10 cellular contexts compared by ENCODE assay signal in genomic region chr7:142445019-142445686, GRCh38.
DNase-seq lines count a peak whose midpoint lies in the region; ATAC-seq and TF ChIP-seq lines count a peak whose summit lies in the region.
"Had no signal": no experiment of that assay in that cellular context is flagged by ENCODE, and none has a peak within 500 bp of the region (broad histone marks: within the 10 kb centered on the region; RNA-seq: fewer than 3 reads in every experiment).

No MANE protein-coding gene starts in this region.

- H3K27ac ChIP-seq in neural progenitor cell: no peak overlapping the region

- H4K20me1 ChIP-seq in neural progenitor cell (ENCODE audit: low read depth): no peaks in the 10 kb centered on the region

- no peak overlapping the region for H3K4me3 ChIP-seq in NB4 (ENCODE audit: low read depth, low read length)
- no peak overlapping the region for H3K4me3 ChIP-seq in neural progenitor cell

- no peak overlapping the region for H3K4me2 ChIP-seq in neural progenitor cell

- H3K9me3 Mint-ChIP-seq in neural progenitor cell (no peaks in the 10 kb centered on the region), osteocyte (ENCODE audit: unreplicated experiment) (no peaks in the 10 kb centered on the region)
- H3K9me3 Mint-ChIP-seq: naive B cell had no signal

- H3K36me3 ChIP-seq in neural progenitor cell: no peaks in the 10 kb centered on the region

- H3K4me3 Mint-ChIP-seq in neural progenitor cell (no peak overlapping the region), osteocyte (ENCODE audit: unreplicated experiment) (no peak overlapping the region)

- no peak overlapping the region for H3K9ac ChIP-seq in neural progenitor cell

- DNase-seq in GDM1 (lab: John Stamatoyannopoulos, UW) (peak; percentile 62), NB4 (ENCODE audit: low read depth) (peak; percentile 52), neural progenitor cell (ENCODE audit: low spot score) (peak; percentile 73), DMS79 (lab: John Stamatoyannopoulos, UW) (no peak), osteocyte (ENCODE audit: extremely low spot score, unreplicated experiment) (no peak), COLO829 (ENCODE audit: low spot score) (no peak)
- peak; percentile 48 for DNase-seq in activated naive CD4-positive, alpha-beta T cell treated with anti-CD3 and anti-CD28 coated beads, Interleukin-2, amount 50 U/mL, for 16 hours
- DNase-seq: naive B cell, NCI-H446 had no signal

- TF ChIP-seq CTCF in NB4 (IDR thresholded peaks at IDR 0.05; ENCODE audit: low read depth, low read length) (peak; percentile 68), neural progenitor cell (IDR thresholded peaks at IDR 0.05) (peak; percentile 75), osteocyte (IDR thresholded peaks at IDR 0.05) (no peak)

- H3K27me3 Mint-ChIP-seq in neural progenitor cell (ENCODE audit: insufficient read depth, low read depth) (peaks cover 3% of the 10 kb centered on the region), osteocyte (ENCODE audit: unreplicated experiment) (no peaks in the 10 kb centered on the region)

- no peaks in the 10 kb centered on the region for H3K79me2 ChIP-seq in neural progenitor cell (ENCODE audit: low read depth)

- TF ChIP-seq POLR2A in NB4 (IDR thresholded peaks at IDR 0.05; ENCODE audit: extremely low read depth, insufficient read length): no peak

- no peaks in the 10 kb centered on the region for H3K36me3 Mint-ChIP-seq in neural progenitor cell
- no peaks in the 10 kb centered on the region for H3K36me3 Mint-ChIP-seq in osteocyte (ENCODE audit: unreplicated experiment)
- H3K36me3 Mint-ChIP-seq: naive B cell had no signal

- H3K27ac Mint-ChIP-seq in neural progenitor cell (no peak overlapping the region), osteocyte (ENCODE audit: unreplicated experiment) (no peak overlapping the region)
- H3K27ac Mint-ChIP-seq: naive B cell had no signal

- peaks cover 16% of the 10 kb centered on the region for H3K4me1 Mint-ChIP-seq in neural progenitor cell
- peaks cover 24% of the 10 kb centered on the region for H3K4me1 Mint-ChIP-seq in osteocyte (ENCODE audit: unreplicated experiment)

- peak overlapping the region; percentile 57 for H2AFZ ChIP-seq in neural progenitor cell (replicated peaks)

- no peaks in the 10 kb centered on the region for H3K4me1 ChIP-seq in neural progenitor cell

- H3K27me3 ChIP-seq in neural progenitor cell: no peaks in the 10 kb centered on the region

- no peaks in the 10 kb centered on the region for H3F3A ChIP-seq in neural progenitor cell (ENCODE audit: low read depth)

- ATAC-seq in HG03135 (IDR thresholded peaks at IDR 0.05; ENCODE audit: unreplicated experiment): no peak

- H3K9me3 ChIP-seq in neural progenitor cell (ENCODE audit: low read depth): no peaks in the 10 kb centered on the region

Comparison
In these comparisons a context has a peak if more than half of its experiments do, and no peak if none do; other contexts are left out.
1. DNase-seq: peak in GDM1 (single experiment), NB4 (single experiment), activated naive CD4-positive, alpha-beta T cell treated with anti-CD3 and anti-CD28 coated beads, Interleukin-2, amount 50 U/mL, for 16 hours (single experiment) and neural progenitor cell (single experiment); none in DMS79 (single experiment), osteocyte (single experiment) and COLO829 (single experiment).